30 cellular contexts compared by ENCODE assay signal in the genomic region with DNA sequence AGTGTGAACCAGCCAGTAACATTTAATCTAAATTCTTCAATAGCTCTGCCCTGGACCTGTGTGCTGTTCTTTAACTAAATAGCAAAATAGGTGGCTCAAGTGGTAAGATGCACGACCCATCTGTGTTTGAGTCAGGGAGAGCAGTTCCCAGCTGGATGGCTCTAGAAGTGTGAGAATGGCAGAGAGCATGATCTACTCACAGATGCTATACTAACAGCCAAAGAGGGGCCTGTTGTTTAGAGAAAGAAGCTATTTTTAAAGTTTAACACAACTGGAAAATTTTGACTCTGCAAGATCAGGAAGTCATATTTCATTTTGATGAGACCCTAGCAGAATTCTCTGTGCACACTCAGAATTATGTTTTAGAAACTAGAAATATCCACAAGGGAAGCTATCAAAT.
"Had no signal": no experiment of that assay in that cellular context is flagged by ENCODE, and none has a peak within 500 bp of the region (broad histone marks: within the 10 kb centered on the region; RNA-seq: fewer than 3 reads in every experiment).

No MANE protein-coding gene starts in this region.

- H3K4me2 ChIP-seq: smooth muscle cell had no signal

- H3K27me3 ChIP-seq: heart left ventricle, neutrophil, ovary, right atrium auricular region, right lobe of liver, suprapubic skin, transverse colon, upper lobe of left lung, vagina had no signal

- H3K4me3 ChIP-seq: heart left ventricle, left ventricle myocardium inferior, lung, mucosa of descending colon, ovary, right atrium auricular region, right lobe of liver, smooth muscle cell, suprapubic skin, transverse colon, upper lobe of left lung, vagina had no signal

- H3K4me1 Mint-ChIP-seq: neural crest cell; stimulated activated memory B cell treated with anti-CD40 and anti-IgM and Interleukin-4, amounts not matched to agents 10 μg/mL and 1 μg/mL and 100 μg/mL, for 72 hours had no signal

- H3K9me3 Mint-ChIP-seq: immature natural killer cell; natural killer cell treated with Interleukin-12 subunit alpha and Interleukin-12 subunit beta and Interleukin-15 and Interleukin-18, amount 100 ng/mL, for 72 hours; neural crest cell; stimulated activated memory B cell treated with anti-CD40 and anti-IgM and Interleukin-4, amounts not matched to agents 10 μg/mL and 1 μg/mL and 100 μg/mL, for 72 hours had no signal

- DNase-seq: heart left ventricle; hypothalamus; immature natural killer cell; kidney; left colon; left ventricle myocardium inferior; midbrain; mucosa of descending colon; naive thymus-derived CD4-positive, alpha-beta T cell; occipital lobe; ovary; right lobe of liver; stimulated activated CD4-positive, alpha-beta T cell treated with anti-CD3 and anti-CD28 coated beads, Interleukin-1b, Interleukin-23, amount 100 ng/mL, for 48 hours; stimulated activated CD4-positive, alpha-beta T cell treated with anti-CD3 and anti-CD28 coated beads, Interleukin-2, amount 100 ng/mL, for 48 hours; stimulated activated CD4-positive, alpha-beta T cell treated with anti-CD3 and anti-CD28 coated beads, Interleukin-4, amount 100 ng/mL, for 4 hours; stimulated activated CD8-positive, alpha-beta memory T cell treated with anti-CD3 and anti-CD28 coated beads, Interleukin-4, amount 100 ng/mL, for 48 hours; stimulated activated naive CD4-positive, alpha-beta T cell treated with Interleukin-2 at 50 U/mL for 16 hours; transverse colon; upper lobe of left lung had no signal

- H3K27ac Mint-ChIP-seq: immature natural killer cell; naive thymus-derived CD4-positive, alpha-beta T cell; progenitor cell of endocrine pancreas; stimulated activated memory B cell treated with anti-CD40 and anti-IgM and Interleukin-4, amounts not matched to agents 10 μg/mL and 1 μg/mL and 100 μg/mL, for 72 hours had no signal

- H3K9me3 ChIP-seq: heart left ventricle, left ventricle myocardium inferior, mucosa of descending colon, neutrophil, ovary, right atrium auricular region, right lobe of liver, suprapubic skin, transverse colon, upper lobe of left lung, vagina had no signal

- H3K4me1 ChIP-seq: right lobe of liver, vagina had no signal

- H3K27me3 Mint-ChIP-seq: progenitor cell of endocrine pancreas had no signal

- ATAC-seq: heart left ventricle; left colon; mucosa of descending colon; naive thymus-derived CD4-positive, alpha-beta T cell; natural killer cell treated with Interleukin-12 subunit alpha and Interleukin-12 subunit beta and Interleukin-15 and Interleukin-18, amount 100 ng/mL, for 72 hours; right lobe of liver; stimulated activated memory B cell treated with anti-CD40 and anti-IgM and Interleukin-4, amounts not matched to agents 10 μg/mL and 1 μg/mL and 100 μg/mL, for 72 hours had no signal

- H3K36me3 Mint-ChIP-seq: immature natural killer cell; naive thymus-derived CD4-positive, alpha-beta T cell; natural killer cell treated with Interleukin-12 subunit alpha and Interleukin-12 subunit beta and Interleukin-15 and Interleukin-18, amount 100 ng/mL, for 72 hours; stimulated activated memory B cell treated with anti-CD40 and anti-IgM and Interleukin-4, amounts not matched to agents 10 μg/mL and 1 μg/mL and 100 μg/mL, for 72 hours had no signal

- H3K4me3 Mint-ChIP-seq: immature natural killer cell; naive thymus-derived CD4-positive, alpha-beta T cell; natural killer cell treated with Interleukin-12 subunit alpha and Interleukin-12 subunit beta and Interleukin-15 and Interleukin-18, amount 100 ng/mL, for 72 hours; neural crest cell; stimulated activated memory B cell treated with anti-CD40 and anti-IgM and Interleukin-4, amounts not matched to agents 10 μg/mL and 1 μg/mL and 100 μg/mL, for 72 hours had no signal

- H3K27ac ChIP-seq: heart left ventricle, left ventricle myocardium inferior, neutrophil, ovary, right atrium auricular region, right lobe of liver, suprapubic skin, transverse colon, upper lobe of left lung, vagina had no signal

- H3K36me3 ChIP-seq: heart left ventricle, left ventricle myocardium inferior, neutrophil, ovary, right atrium auricular region, right lobe of liver, suprapubic skin, transverse colon, upper lobe of left lung, vagina had no signal

- FAIRE-seq: islet of Langerhans, kidney had no signal
